17 cellular contexts compared by ENCODE assay signal in genomic region chr9:83972286-83972685, GRCh38. TPM values are rescaled to one million over a fixed set of nuclear protein-coding genes. Genes with fewer than 3 reads are reported as not detected.
DNase-seq lines count a peak whose midpoint lies in the region; ATAC-seq and TF ChIP-seq lines count a peak whose summit lies in the region.
"Had no signal": no experiment of that assay in that cellular context is flagged by ENCODE, and none has a peak within 500 bp of the region (broad histone marks: within the 10 kb centered on the region; RNA-seq: fewer than 3 reads in every experiment).

No MANE protein-coding gene starts in this region.

- H3K4me3 Mint-ChIP-seq in IgD-negative memory B cell, result no peak overlapping the region
- H3K4me3 Mint-ChIP-seq in naive thymus-derived CD8-positive, alpha-beta T cell, result no peak overlapping the region

- intact Hi-C loops in lower leg skin (cut with DNase I; ENCODE audit: low total_unique reads), result no loop called here

- H3K9me3 Mint-ChIP-seq in IgD-negative memory B cell, result no peaks in the 10 kb centered on the region
- H3K9me3 Mint-ChIP-seq in naive thymus-derived CD8-positive, alpha-beta T cell, result no peaks in the 10 kb centered on the region

- POLR2A ChIA-PET in naive thymus-derived CD8-positive, alpha-beta T cell (lab: Charles Lee), result interaction anchor here (1.1 to 3.3 kb wide), 3 partner anchors 8 to 16 kb away, joined by 3 to 16 read pairs (median 5); partner anchors contain the start of genes HNRNPK and RMI1

- H3K4me1 Mint-ChIP-seq in IgD-negative memory B cell, result peaks cover 18 to 39% (median 25%) of the 10 kb centered on the region in 3 donors
- peaks cover 30 to 68% (median 53%) of the 10 kb centered on the region in 4 donors for H3K4me1 Mint-ChIP-seq in naive thymus-derived CD8-positive, alpha-beta T cell

- ATAC-seq in naive thymus-derived CD8-positive, alpha-beta T cell, result peak in 1 of 2 donors; percentile 12
- no peak for ATAC-seq in GM21447 (IDR thresholded peaks at IDR 0.05; ENCODE audit: unreplicated experiment)
- ATAC-seq: left lung had no signal

- H3K27ac Mint-ChIP-seq in IgD-negative memory B cell, result peak overlapping the region in 2 of 3 donors; percentile 26 to 73
- H3K27ac Mint-ChIP-seq in naive thymus-derived CD8-positive, alpha-beta T cell, result peak overlapping the region in 7 of 10 donors; percentile 23 to 77 (median 57)

- H3K36me3 Mint-ChIP-seq in IgD-negative memory B cell, result peaks cover 7% of the 10 kb centered on the region
- H3K36me3 Mint-ChIP-seq in naive thymus-derived CD8-positive, alpha-beta T cell, result peaks cover 10 to 98% (median 54%) of the 10 kb centered on the region in 3 donors

- no peaks in the 10 kb centered on the region for H3K27me3 Mint-ChIP-seq in IgD-negative memory B cell
- no peaks in the 10 kb centered on the region for H3K27me3 Mint-ChIP-seq in naive thymus-derived CD8-positive, alpha-beta T cell

- no peak for TF ChIP-seq CTCF in lower leg skin (IDR thresholded peaks at IDR 0.05)

- 78 to 81% methylated on average over 2 of the region's 2 CpGs for WGBS in lower leg skin, 2 donors

- no peak for TF ChIP-seq POLR2A in lower leg skin (IDR thresholded peaks at IDR 0.05)

- DNase-seq in DMS 273 (lab: John Stamatoyannopoulos, UW; ENCODE audit: unreplicated experiment), result peak; percentile 13
- no peak for DNase-seq in DMS 273 treated with DMSO at 0.1 percent for 48 hours (lab: John Stamatoyannopoulos, UW)
- peak; percentile 61 for DNase-seq in amniotic epithelial cell (ENCODE audit: low read depth)
- no peak for DNase-seq in naive thymus-derived CD8-positive, alpha-beta T cell
- DNase-seq in lower leg skin (ENCODE audit: low spot score in 2 of 2), result no peak
- DNase-seq in SKM-1 treated with dmso at 0.1 percent for 144 hours (lab: John Stamatoyannopoulos, UW; ENCODE audit: unreplicated experiment), result no peak
- DNase-seq: activated CD4-positive, alpha-beta T cell treated with anti-CD3 and anti-CD28 coated beads, Interleukin-2, amount 50 U/mL, for 1 hour; GDM1; hypothalamus; left lung; NCI-H1436 treated with DMSO at 0.1 percent for 48 hours; NCI-H510A; stimulated activated naive CD4-positive, alpha-beta T cell; T-helper 2 cell had no signal

- H3K4me3 ChIP-seq in lower leg skin (ENCODE audit: low read depth, poor library complexity, severe bottlenecking), result no peak overlapping the region
- H3K4me3 ChIP-seq: esophagus muscularis mucosa, left lung had no signal

RNA-seq across cellular contexts. Expression of gene HNRNPK, which starts 7.7 kb away (rescaled TPM):
- polyA plus RNA-seq in IgD-negative memory B cell, result 763 TPM
- 100 to 1,000 TPM; 653 to 706 TPM for total RNA-seq in naive thymus-derived CD8-positive, alpha-beta T cell
- polyA plus RNA-seq in naive thymus-derived CD8-positive, alpha-beta T cell, result 100 to 1,000 TPM; 760 to 890 (median 849) TPM
- total RNA-seq in lower leg skin, result 100 to 1,000 TPM; 398 to 493 (median 413) TPM

RNA-seq across cellular contexts. Expression of gene RMI1, which starts 8.3 kb away (rescaled TPM):
- polyA plus RNA-seq in IgD-negative memory B cell, result 5.4 TPM
- 1 to 10 TPM; 6.6 to 8.3 TPM for total RNA-seq in naive thymus-derived CD8-positive, alpha-beta T cell
- 1 to 10 TPM; 5.3 to 6.7 (median 6.3) TPM for polyA plus RNA-seq in naive thymus-derived CD8-positive, alpha-beta T cell
- total RNA-seq in lower leg skin, result 1 to 10 TPM; 3.5 to 5.5 (median 3.9) TPM

RNA-seq across cellular contexts. Expression of gene KIF27, which starts 51.1 kb away (rescaled TPM):
- 1.4 TPM for polyA plus RNA-seq in IgD-negative memory B cell
- 1 to 10 TPM; 7.4 to 8.4 TPM for total RNA-seq in naive thymus-derived CD8-positive, alpha-beta T cell
- 1 to 10 TPM; 1.1 to 2.1 (median 1.3) TPM for polyA plus RNA-seq in naive thymus-derived CD8-positive, alpha-beta T cell
- total RNA-seq in lower leg skin, result 1 to 10 TPM; 3.4 to 6.3 (median 5.4) TPM

Comparison
In these comparisons a context has a peak if more than half of its experiments do, and no peak if none do; other contexts are left out.
1. DNase-seq: peak in DMS 273 (single experiment) and amniotic epithelial cell (single experiment); none in DMS 273 treated with DMSO at 0.1 percent for 48 hours (single experiment), naive thymus-derived CD8-positive, alpha-beta T cell (0 of 10), lower leg skin (0 of 2) and SKM-1 treated with dmso at 0.1 percent for 144 hours (single experiment).